23 cellular contexts compared by ENCODE assay signal in the genomic region with DNA sequence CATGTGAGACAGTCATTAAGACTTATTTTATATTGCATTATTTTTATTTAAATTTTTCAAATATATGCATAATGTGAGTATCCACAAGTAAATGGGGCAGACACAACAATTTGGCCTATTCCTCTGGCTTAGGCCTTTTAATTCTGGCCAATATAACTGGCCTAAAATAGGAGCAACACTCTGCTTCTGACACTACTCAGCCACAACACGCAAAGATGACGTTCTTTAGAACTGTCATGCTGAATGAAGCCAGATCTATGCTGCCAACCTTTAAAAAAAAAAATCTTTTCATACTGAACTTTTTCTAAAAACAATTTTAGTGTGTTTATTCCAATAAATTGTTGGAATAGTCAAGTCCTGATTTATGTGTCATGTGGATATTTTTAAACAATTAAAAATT.
DNase-seq lines count a peak whose midpoint lies in the region; ATAC-seq, FAIRE-seq and TF ChIP-seq lines count a peak whose summit lies in the region.
"Had no signal": no experiment of that assay in that cellular context is flagged by ENCODE, and none has a peak within 500 bp of the region (broad histone marks: within the 10 kb centered on the region; RNA-seq: fewer than 3 reads in every experiment).

No MANE protein-coding gene starts in this region.

- no peak overlapping the region for H3K23ac ChIP-seq in IMR-90 (ENCODE audit: low read depth, low read length)

- intact Hi-C loops in IMR-90 (cut with micrococcal nuclease), result no loop called here
- intact Hi-C loops in left ventricle myocardium inferior (cut with micrococcal nuclease), result no loop called here
- intact Hi-C loops in left lung (cut with DNase I), result no loop called here
- intact Hi-C loops in PC-9 (cut with micrococcal nuclease; ENCODE audit: unreplicated experiment), result no loop called here

- no peak overlapping the region for H3K4me2 ChIP-seq in IMR-90 (ENCODE audit: low read depth, low read length)
- H3K4me2 ChIP-seq in PC-9, result no peak overlapping the region
- H3K4me2 ChIP-seq: BLaER1 treated with 17β-estradiol and CSF1 and Interleukin-3, amounts not matched to agents 10 nM and 100 nM; KMS-11 had no signal

- in situ Hi-C loops in IMR-90 (cut with MboI; ENCODE audit: low sequenced_read_pairs), result no loop called here

- no peak overlapping the region for H2BK20ac ChIP-seq in IMR-90 (ENCODE audit: low read depth, low read length)

- H3K4me1 Mint-ChIP-seq in activated CD8-positive, alpha-beta T cell treated with anti-CD3 and anti-CD28 coated beads, Interleukin-2, amount 10 ng/mL, durations not matched to agents 7 days and 5 days (ENCODE audit: low read depth), result no peaks in the 10 kb centered on the region
- H3K4me1 Mint-ChIP-seq: CD4-positive, alpha-beta memory T cell had no signal

- DNase-seq in IMR-90, result no peak
- DNase-seq in foreskin keratinocyte, result no peak
- DNase-seq in left ventricle myocardium inferior, result no peak
- DNase-seq in small intestine, result no peak
- DNase-seq in activated CD8-positive, alpha-beta T cell treated with anti-CD3 and anti-CD28 coated beads, Interleukin-2, amount 10 ng/mL, durations not matched to agents 7 days and 5 days, result no peak
- DNase-seq in left lung, result no peak
- no peak for DNase-seq in PC-9
- DNase-seq: Caco-2; CD4-positive, alpha-beta memory T cell; DMS 273 treated with DMSO at 0.1 percent for 48 hours; DND-41; GOT3; HCEC 1CT; NCI-H1105 treated with DMSO at 0.1 percent for 48 hours; NCI-H2029 treated with DMSO at 0.1 percent for 48 hours; NCI-H2171; NCI-H345; NCI-H524; NCI-H774 had no signal

- H3K9me1 ChIP-seq in IMR-90 (ENCODE audit: insufficient read depth, low read length), result no peaks in the 10 kb centered on the region

- no peak overlapping the region for H3K14ac ChIP-seq in IMR-90 (replicated peaks; ENCODE audit: low read depth, low read length)

- no peak for TF ChIP-seq RAD21 in IMR-90 (IDR thresholded peaks at IDR 0.05; ENCODE audit: low read length)

- no peak overlapping the region for H2AK9ac ChIP-seq in IMR-90 (replicated peaks; ENCODE audit: low read depth, low read length, poor library complexity)

- no peaks in the 10 kb centered on the region for H3K36me3 Mint-ChIP-seq in activated CD8-positive, alpha-beta T cell treated with anti-CD3 and anti-CD28 coated beads, Interleukin-2, amount 10 ng/mL, durations not matched to agents 7 days and 5 days (ENCODE audit: low read depth)

- H3K4ac ChIP-seq in IMR-90 (ENCODE audit: low read depth, low read length), result no peak overlapping the region

- no peak overlapping the region for H2BK5ac ChIP-seq in IMR-90 (ENCODE audit: low read depth, low read length, poor library complexity, severe bottlenecking)

- no peaks in the 10 kb centered on the region for H3K36me3 ChIP-seq in IMR-90 (ENCODE audit: control insufficient read depth, insufficient read depth, low read length)
- no peaks in the 10 kb centered on the region for H3K36me3 ChIP-seq in left ventricle myocardium inferior
- no peaks in the 10 kb centered on the region for H3K36me3 ChIP-seq in small intestine (ENCODE audit: control insufficient read depth in 2 of 2, insufficient read depth in 2 of 2, low read length in 2 of 2)
- H3K36me3 ChIP-seq in left lung, result no peaks in the 10 kb centered on the region
- H3K36me3 ChIP-seq in PC-9 (ENCODE audit: low read depth), result no peaks in the 10 kb centered on the region
- H3K36me3 ChIP-seq: BLaER1 treated with 17β-estradiol and CSF1 and Interleukin-3, amounts not matched to agents 10 nM and 100 nM had no signal

- no peak overlapping the region for H3K27ac Mint-ChIP-seq in activated CD8-positive, alpha-beta T cell treated with anti-CD3 and anti-CD28 coated beads, Interleukin-2, amount 10 ng/mL, durations not matched to agents 7 days and 5 days
- H3K27ac Mint-ChIP-seq: CD4-positive, alpha-beta memory T cell had no signal

- 60% methylated on average over 1 of the region's 2 CpGs; no CpG with 5 or more reads in 1 of the 2 experiments for WGBS in IMR-90 (ENCODE audit: extremely low coverage in 2 of 2, insufficient read length in 1 of 2), 2 experiments
- 83 to 98% (median 97%) methylated on average over 2 of the region's 2 CpGs for WGBS in small intestine, 3 donors

- H4K91ac ChIP-seq in IMR-90 (ENCODE audit: insufficient read depth, low read depth, low read length), result no peak overlapping the region

- BruUV-seq in IMR-90 (replicated peaks; lab: Mats Ljungman, UMichigan), result no TSS peak
- BruUV-seq in PC-9 (replicated peaks; lab: Mats Ljungman, UMichigan), result no TSS peak

- no peak overlapping the region for H2AK5ac ChIP-seq in IMR-90 (ENCODE audit: low read depth, low read length)

- H3K9me2 ChIP-seq in PC-9 (ENCODE audit: insufficient read depth), result no peaks in the 10 kb centered on the region

- POLR2A ChIA-PET in IMR-90 (lab: Charles Lee; ENCODE audit: unreplicated experiment), result no interaction called here
- POLR2A ChIA-PET in activated CD8-positive, alpha-beta T cell treated with anti-CD3 and anti-CD28 coated beads, Interleukin-2, amount 10 ng/mL, durations not matched to agents 7 days and 5 days (lab: Charles Lee), result no interaction called here
- POLR2A ChIA-PET in PC-9 (lab: Charles Lee; ENCODE audit: unreplicated experiment), result no interaction called here

- no peaks in the 10 kb centered on the region for H3K27me3 Mint-ChIP-seq in activated CD8-positive, alpha-beta T cell treated with anti-CD3 and anti-CD28 coated beads, Interleukin-2, amount 10 ng/mL, durations not matched to agents 7 days and 5 days (ENCODE audit: low read depth)
- H3K27me3 Mint-ChIP-seq: CD4-positive, alpha-beta memory T cell had no signal

- no peak overlapping the region for H4K8ac ChIP-seq in IMR-90 (ENCODE audit: low read depth in 2 of 2, low read length in 2 of 2)

- FAIRE-seq in small intestine (lab: Jason Lieb, UNC), result peak; percentile 55
- FAIRE-seq: GM12891, HTR-8/SVneo had no signal

- H3K9me3 Mint-ChIP-seq in activated CD8-positive, alpha-beta T cell treated with anti-CD3 and anti-CD28 coated beads, Interleukin-2, amount 10 ng/mL, durations not matched to agents 7 days and 5 days (ENCODE audit: insufficient read depth), result no peaks in the 10 kb centered on the region

- no peak overlapping the region for H3K4me3 ChIP-seq in IMR-90 (ENCODE audit: insufficient read depth, low read depth, low read length)
- no peak overlapping the region for H3K4me3 ChIP-seq in left ventricle myocardium inferior
- no peak overlapping the region for H3K4me3 ChIP-seq in small intestine (ENCODE audit: low read depth in 1 of 2, low read length in 2 of 2)
- H3K4me3 ChIP-seq in left lung, result no peak overlapping the region
- H3K4me3 ChIP-seq in PC-9, result no peak overlapping the region
- H3K4me3 ChIP-seq: BLaER1 treated with 17β-estradiol and CSF1 and Interleukin-3, amounts not matched to agents 10 nM and 100 nM had no signal

- H3K27me3 ChIP-seq in IMR-90 (ENCODE audit: control insufficient read depth, insufficient read depth, low read length) (no peaks in the 10 kb centered on the region), foreskin keratinocyte (no peaks in the 10 kb centered on the region), left ventricle myocardium inferior (ENCODE audit: low read depth) (no peaks in the 10 kb centered on the region), small intestine (ENCODE audit: control insufficient read depth in 2 of 2, insufficient read depth in 2 of 2, low read length in 2 of 2) (no peaks in the 10 kb centered on the region), left lung (no peaks in the 10 kb centered on the region), PC-9 (ENCODE audit: insufficient read depth, low read depth) (no peaks in the 10 kb centered on the region)
- H3K27me3 ChIP-seq: BLaER1 treated with 17β-estradiol and CSF1 and Interleukin-3, amounts not matched to agents 10 nM and 100 nM had no signal

- H3K4me3 Mint-ChIP-seq in activated CD8-positive, alpha-beta T cell treated with anti-CD3 and anti-CD28 coated beads, Interleukin-2, amount 10 ng/mL, durations not matched to agents 7 days and 5 days, result no peak overlapping the region
- H3K4me3 Mint-ChIP-seq: CD4-positive, alpha-beta memory T cell had no signal

- no peak overlapping the region for H3K18ac ChIP-seq in IMR-90 (ENCODE audit: low read depth, low read length)

- no peaks in the 10 kb centered on the region for H3K79me2 ChIP-seq in PC-9 (ENCODE audit: low read depth)

- no peaks in the 10 kb centered on the region for H4K20me1 ChIP-seq in IMR-90 (ENCODE audit: insufficient read depth, low read length)
- no peaks in the 10 kb centered on the region for H4K20me1 ChIP-seq in PC-9 (ENCODE audit: insufficient read depth)
- H4K20me1 ChIP-seq: BLaER1 treated with 17β-estradiol and CSF1 and Interleukin-3, amounts not matched to agents 10 nM and 100 nM had no signal

- H3K9me3 ChIP-seq in IMR-90 (ENCODE audit: control insufficient read depth, insufficient read depth, low read length) (no peaks in the 10 kb centered on the region), left ventricle myocardium inferior (replicated peaks) (no peaks in the 10 kb centered on the region), small intestine (ENCODE audit: control insufficient read depth, low read depth) (no peaks in the 10 kb centered on the region), left lung (no peaks in the 10 kb centered on the region), PC-9 (ENCODE audit: insufficient read depth, low read depth) (no peaks in the 10 kb centered on the region)
- H3K9me3 ChIP-seq: BLaER1 treated with 17β-estradiol and CSF1 and Interleukin-3, amounts not matched to agents 10 nM and 100 nM; Caco-2 had no signal

- H3K4me1 ChIP-seq in IMR-90 (ENCODE audit: control insufficient read depth, insufficient read depth, low read length), result no peaks in the 10 kb centered on the region
- no peaks in the 10 kb centered on the region for H3K4me1 ChIP-seq in foreskin keratinocyte
- H3K4me1 ChIP-seq in left ventricle myocardium inferior, result peaks cover 28% of the 10 kb centered on the region
- H3K4me1 ChIP-seq in small intestine (ENCODE audit: control insufficient read depth in 2 of 2, insufficient read depth in 1 of 2, low read depth in 1 of 2, low read length in 1 of 2), result no peaks in the 10 kb centered on the region
- H3K4me1 ChIP-seq in left lung, result no peaks in the 10 kb centered on the region
- H3K4me1 ChIP-seq in PC-9 (replicated peaks; ENCODE audit: insufficient read depth), result no peaks in the 10 kb centered on the region
- H3K4me1 ChIP-seq: BLaER1 treated with 17β-estradiol and CSF1 and Interleukin-3, amounts not matched to agents 10 nM and 100 nM; Caco-2 had no signal

- no peak overlapping the region for H2AFZ ChIP-seq in IMR-90 (replicated peaks; ENCODE audit: low read length, poor library complexity)
- H2AFZ ChIP-seq in PC-9, result no peak overlapping the region

- dilution Hi-C loops in IMR-90 (cut with HindIII; ENCODE audit: low sequenced_read_pairs, unreplicated experiment), result no loop called here

- H3F3A ChIP-seq in PC-9 (ENCODE audit: insufficient read depth, low read depth), result no peaks in the 10 kb centered on the region

- TF ChIP-seq POLR2A in IMR-90 (IDR thresholded peaks at IDR 0.05; ENCODE audit: low read depth, low read length), result no peak

- H2BK15ac ChIP-seq in IMR-90 (ENCODE audit: low read depth, low read length), result no peak overlapping the region

- CTCF ChIA-PET in IMR-90 (lab: Yijun Ruan, JAX) (no interaction called here), PC-9 (lab: Charles Lee) (no interaction called here)
- CTCF ChIA-PET in activated CD8-positive, alpha-beta T cell treated with anti-CD3 and anti-CD28 coated beads, Interleukin-2, amount 10 ng/mL, durations not matched to agents 7 days and 5 days (lab: Charles Lee), result no interaction called here

- H3K79me1 ChIP-seq in IMR-90 (ENCODE audit: low read depth in 1 of 2, low read length in 2 of 2), result no peaks in the 10 kb centered on the region

- no peak overlapping the region for H4K5ac ChIP-seq in IMR-90 (ENCODE audit: low read depth, low read length)

- ATAC-seq in IMR-90 (ENCODE audit: low read depth) (no peak), foreskin keratinocyte (no peak), left lung (no peak)
- no peak for ATAC-seq in activated CD8-positive, alpha-beta T cell treated with anti-CD3 and anti-CD28 coated beads, Interleukin-2, amount 10 ng/mL, durations not matched to agents 7 days and 5 days

- H3K56ac ChIP-seq in IMR-90 (ENCODE audit: extremely low read depth, insufficient read depth, low read length), result peak overlapping the region; percentile 41; the same call in 1 of the 2 replicates

- H3K27ac ChIP-seq in IMR-90 (ENCODE audit: insufficient read depth, low read length), result no peak overlapping the region
- peak overlapping the region; percentile 9 for H3K27ac ChIP-seq in foreskin keratinocyte
- peak overlapping the region; percentile 62 for H3K27ac ChIP-seq in left ventricle myocardium inferior (replicated peaks)
- H3K27ac ChIP-seq in small intestine (ENCODE audit: low read depth in 1 of 2, low read length in 1 of 2), result no peak overlapping the region
- no peak overlapping the region for H3K27ac ChIP-seq in left lung
- no peak overlapping the region for H3K27ac ChIP-seq in PC-9
- H3K27ac ChIP-seq: BLaER1 treated with 17β-estradiol and CSF1 and Interleukin-3, amounts not matched to agents 10 nM and 100 nM; KMS-11 had no signal

- H2BK120ac ChIP-seq in IMR-90 (ENCODE audit: low read depth, low read length), result no peak overlapping the region

- TF ChIP-seq CTCF in IMR-90 (conservative IDR thresholded peaks at IDR 0.05; ENCODE audit: low read depth, low read length) (no peak), foreskin keratinocyte (conservative IDR thresholded peaks at IDR 0.05) (no peak), left ventricle myocardium inferior (IDR thresholded peaks at IDR 0.05; ENCODE audit: borderline replicate concordance) (no peak), left lung (IDR thresholded peaks at IDR 0.05) (no peak), PC-9 (conservative IDR thresholded peaks at IDR 0.05) (no peak)

- H3K9ac ChIP-seq in IMR-90 (ENCODE audit: low read depth, low read length), result no peak overlapping the region
- H3K9ac ChIP-seq: BLaER1 treated with 17β-estradiol and CSF1 and Interleukin-3, amounts not matched to agents 10 nM and 100 nM; KMS-11 had no signal

Comparison
In these comparisons a context has a peak if more than half of its experiments do, and no peak if none do; other contexts are left out.
1. H3K27ac ChIP-seq: peak in foreskin keratinocyte (single experiment) and left ventricle myocardium inferior (single experiment); none in IMR-90 (single experiment), small intestine (0 of 2), left lung (0 of 2) and PC-9 (single experiment).